ENCODE assay signal across 1 cellular context in the genomic region with DNA sequence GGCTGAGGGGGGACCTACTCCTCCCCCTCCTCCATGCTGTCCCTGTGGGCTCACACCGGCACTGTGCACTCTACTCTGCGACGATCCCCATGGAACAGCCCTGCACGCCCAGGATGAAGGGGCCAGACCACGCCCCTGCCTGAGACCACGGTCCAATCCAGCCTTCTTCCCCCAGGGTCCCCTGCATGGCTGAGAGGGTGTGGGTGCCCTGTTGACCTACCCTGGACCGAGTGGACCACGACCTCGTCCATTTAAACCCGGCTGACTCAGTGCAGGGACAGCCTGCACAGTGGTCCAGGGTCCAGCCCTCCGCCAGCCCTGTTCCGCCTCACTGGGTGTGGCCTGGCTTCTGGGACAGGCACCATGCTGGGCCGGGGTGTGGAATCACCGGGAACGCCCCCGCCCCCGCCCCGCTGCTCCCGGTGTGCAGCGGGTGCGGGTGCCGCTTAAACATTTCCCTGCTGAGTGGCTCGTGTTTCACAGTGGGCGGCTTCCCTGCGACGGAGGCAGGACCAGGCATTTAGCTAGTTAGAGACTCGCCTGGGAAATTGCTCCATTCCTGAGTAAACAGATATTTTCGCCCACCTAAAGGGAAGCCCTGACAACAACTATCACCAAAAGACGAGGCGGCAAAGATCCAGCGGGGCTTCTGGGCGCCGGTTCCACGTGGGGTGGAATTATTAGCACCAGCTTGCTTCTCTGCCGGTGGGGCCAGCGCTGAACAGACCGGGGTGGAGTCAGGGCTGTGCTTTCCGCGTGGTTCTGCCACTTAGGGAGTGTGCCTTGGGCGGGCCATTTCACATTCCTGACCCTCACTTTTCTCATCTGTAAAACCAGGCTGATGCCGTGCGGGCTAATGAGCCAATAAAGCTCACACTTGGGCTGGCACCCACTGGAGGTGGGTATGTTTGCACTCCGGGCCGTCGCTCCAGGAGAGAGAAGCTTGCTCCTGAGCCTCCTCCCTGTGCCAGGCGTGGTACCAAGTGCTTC.
TF ChIP-seq lines count a peak whose summit lies in the region.

No MANE protein-coding gene starts in this region.

TF ChIP-seq in HepG2, 621 proteins besides CTCF, POLR2A, EP300 and RAD21 (continued from another document and continues in another):
- TF ChIP-seq, protein P1, sequence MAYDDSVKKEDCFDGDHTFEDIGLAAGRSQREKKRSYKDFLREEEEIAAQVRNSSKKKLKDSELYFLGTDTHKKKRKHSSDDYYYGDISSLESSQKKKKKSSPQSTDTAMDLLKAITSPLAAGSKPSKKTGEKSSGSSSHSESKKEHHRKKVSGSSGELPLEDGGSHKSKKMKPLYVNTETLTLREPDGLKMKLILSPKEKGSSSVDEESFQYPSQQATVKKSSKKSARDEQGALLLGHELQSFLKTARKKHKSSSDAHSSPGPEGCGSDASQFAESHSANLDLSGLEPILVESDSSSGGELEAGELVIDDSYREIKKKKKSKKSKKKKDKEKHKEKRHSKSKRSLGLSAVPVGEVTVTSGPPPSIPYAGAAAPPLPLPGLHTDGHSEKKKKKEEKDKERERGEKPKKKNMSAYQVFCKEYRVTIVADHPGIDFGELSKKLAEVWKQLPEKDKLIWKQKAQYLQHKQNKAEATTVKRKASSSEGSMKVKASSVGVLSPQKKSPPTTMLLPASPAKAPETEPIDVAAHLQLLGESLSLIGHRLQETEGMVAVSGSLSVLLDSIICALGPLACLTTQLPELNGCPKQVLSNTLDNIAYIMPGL (CRISPR knock-in tag; IDR thresholded peaks at IDR 0.05; ENCODE audit: borderline replicate concordance in 1 of 2, low read depth in 1 of 2), result 0 out of 4 replicates have a peak, but pooled peaks of 1 of the 2 experiments have one; percentile 24
- TF ChIP-seq SP140L (CRISPR knock-in tag; IDR thresholded peaks at IDR 0.05; ENCODE audit: borderline replicate concordance) (no peak), ZFY (CRISPR knock-in tag; IDR thresholded peaks at IDR 0.05) (0 out of 2 replicates have a peak, but pooled peaks have one; percentile 32), SALL1 (CRISPR knock-in tag; IDR thresholded peaks at IDR 0.05) (peak; percentile 90), HDAC1 (CRISPR knock-in tag; IDR thresholded peaks at IDR 0.05) (peak; percentile 92), FOXK1 (CRISPR knock-in tag; IDR thresholded peaks at IDR 0.05; ENCODE audit: borderline replicate concordance, low read depth) (peak; percentile 31; the same call in 1 of the 2 replicates), ZNF660 (CRISPR knock-in tag; IDR thresholded peaks at IDR 0.05; ENCODE audit: borderline replicate concordance, low read depth) (no peak), DNMT1 (CRISPR knock-in tag; IDR thresholded peaks at IDR 0.05) (0 out of 2 replicates have a peak, but pooled peaks have one; percentile 42), AGO2 (optimal IDR thresholded peaks at IDR 0.05; ENCODE audit: low read depth, low read length) (peak; percentile 96), SAFB2 (CRISPR knock-in tag; IDR thresholded peaks at IDR 0.05; ENCODE audit: borderline replicate concordance, low read depth) (peak; percentile 91), MXI1 (IDR thresholded peaks at IDR 0.05; ENCODE audit: borderline replicate concordance, low read depth, low read length) (peak; percentile 41; the same call in 1 of the 3 replicates), ZFX (CRISPR knock-in tag; IDR thresholded peaks at IDR 0.05; ENCODE audit: low read depth) (peak; percentile 40; the same call in 1 of the 2 replicates), NCOA5 (CRISPR knock-in tag; IDR thresholded peaks at IDR 0.05) (peak; percentile 82; the same call in 1 of the 2 replicates), ZNF263 (CRISPR knock-in tag; IDR thresholded peaks at IDR 0.05) (peak; percentile 35; the same call in 1 of the 2 replicates), GATAD2A (CRISPR knock-in tag; IDR thresholded peaks at IDR 0.05) (peak; percentile 78), CHD2 (IDR thresholded peaks at IDR 0.05; ENCODE audit: low read depth, low read length) (no peak), POLR2AphosphoS5 (IDR thresholded peaks at IDR 0.05; ENCODE audit: low read depth, low read length) (peak; percentile 36; the same call in 1 of the 2 replicates), ZKSCAN1 (IDR thresholded peaks at IDR 0.05; ENCODE audit: low read length) (peak; percentile 82), MED1 (CRISPR knock-in tag; IDR thresholded peaks at IDR 0.05) (peak; percentile 82), HNF4A (CRISPR knock-in tag; IDR thresholded peaks at IDR 0.05) (peak; percentile 98), XRCC5 (optimal IDR thresholded peaks at IDR 0.05; ENCODE audit: low read length) (peak; percentile 56), ZMYM3 (CRISPR knock-in tag; IDR thresholded peaks at IDR 0.05) (peak; percentile 80), ZNF781 (CRISPR knock-in tag; IDR thresholded peaks at IDR 0.05; ENCODE audit: borderline replicate concordance, not compliant biosample characterization) (peak; percentile 35), ZNF331 (CRISPR knock-in tag; IDR thresholded peaks at IDR 0.05) (peak; percentile 74), KLF12 (CRISPR knock-in tag; IDR thresholded peaks at IDR 0.05; ENCODE audit: borderline replicate concordance) (peak; percentile 96), MEF2D (CRISPR knock-in tag; IDR thresholded peaks at IDR 0.05) (peak; percentile 49; the same call in 1 of the 2 replicates), ZNF451 (CRISPR knock-in tag; IDR thresholded peaks at IDR 0.05) (peak; percentile 64; the same call in 1 of the 2 replicates), TARDBP (CRISPR knock-in tag; IDR thresholded peaks at IDR 0.05) (peak; percentile 93; the same call in 1 of the 2 replicates), CEBPG (CRISPR knock-in tag; IDR thresholded peaks at IDR 0.05) (peak; percentile 43), GATAD1 (CRISPR knock-in tag; IDR thresholded peaks at IDR 0.05) (0 out of 2 replicates have a peak, but pooled peaks have one; percentile 21), FOXO1 (CRISPR knock-in tag; IDR thresholded peaks at IDR 0.05) (peak; percentile 89)
- TF ChIP-seq, protein P2, sequence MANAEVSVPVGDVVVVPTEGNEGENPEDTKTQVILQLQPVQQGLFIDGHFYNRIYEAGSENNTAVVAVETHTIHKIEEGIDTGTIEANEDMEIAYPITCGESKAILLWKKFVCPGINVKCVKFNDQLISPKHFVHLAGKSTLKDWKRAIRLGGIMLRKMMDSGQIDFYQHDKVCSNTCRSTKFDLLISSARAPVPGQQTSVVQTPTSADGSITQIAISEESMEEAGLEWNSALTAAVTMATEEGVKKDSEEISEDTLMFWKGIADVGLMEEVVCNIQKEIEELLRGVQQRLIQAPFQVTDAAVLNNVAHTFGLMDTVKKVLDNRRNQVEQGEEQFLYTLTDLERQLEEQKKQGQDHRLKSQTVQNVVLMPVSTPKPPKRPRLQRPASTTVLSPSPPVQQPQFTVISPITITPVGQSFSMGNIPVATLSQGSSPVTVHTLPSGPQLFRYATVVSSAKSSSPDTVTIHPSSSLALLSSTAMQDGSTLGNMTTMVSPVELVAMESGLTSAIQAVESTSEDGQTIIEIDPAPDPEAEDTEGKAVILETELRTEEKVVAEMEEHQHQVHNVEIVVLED (CRISPR knock-in tag; IDR thresholded peaks at IDR 0.05; ENCODE audit: borderline replicate concordance), result peak; percentile 59
- TF ChIP-seq, protein P3, sequence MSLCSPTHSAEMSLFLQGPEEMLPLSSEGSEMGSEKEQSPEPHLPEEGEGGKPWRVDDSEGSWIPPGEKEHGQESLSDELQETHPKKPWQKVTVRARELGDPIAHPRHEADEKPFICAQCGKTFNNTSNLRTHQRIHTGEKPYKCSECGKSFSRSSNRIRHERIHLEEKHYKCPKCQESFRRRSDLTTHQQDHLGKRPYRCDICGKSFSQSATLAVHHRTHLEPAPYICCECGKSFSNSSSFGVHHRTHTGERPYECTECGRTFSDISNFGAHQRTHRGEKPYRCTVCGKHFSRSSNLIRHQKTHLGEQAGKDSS (CRISPR knock-in tag; IDR thresholded peaks at IDR 0.05; ENCODE audit: borderline replicate concordance, low read depth), result peak; percentile 31; the same call in 1 of the 2 replicates
- TF ChIP-seq, protein P4, sequence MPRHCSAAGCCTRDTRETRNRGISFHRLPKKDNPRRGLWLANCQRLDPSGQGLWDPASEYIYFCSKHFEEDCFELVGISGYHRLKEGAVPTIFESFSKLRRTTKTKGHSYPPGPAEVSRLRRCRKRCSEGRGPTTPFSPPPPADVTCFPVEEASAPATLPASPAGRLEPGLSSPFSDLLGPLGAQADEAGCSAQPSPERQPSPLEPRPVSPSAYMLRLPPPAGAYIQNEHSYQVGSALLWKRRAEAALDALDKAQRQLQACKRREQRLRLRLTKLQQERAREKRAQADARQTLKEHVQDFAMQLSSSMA (CRISPR knock-in tag; IDR thresholded peaks at IDR 0.05), result 0 out of 2 replicates have a peak, but pooled peaks have one; percentile 54
- TF ChIP-seq, protein P5, sequence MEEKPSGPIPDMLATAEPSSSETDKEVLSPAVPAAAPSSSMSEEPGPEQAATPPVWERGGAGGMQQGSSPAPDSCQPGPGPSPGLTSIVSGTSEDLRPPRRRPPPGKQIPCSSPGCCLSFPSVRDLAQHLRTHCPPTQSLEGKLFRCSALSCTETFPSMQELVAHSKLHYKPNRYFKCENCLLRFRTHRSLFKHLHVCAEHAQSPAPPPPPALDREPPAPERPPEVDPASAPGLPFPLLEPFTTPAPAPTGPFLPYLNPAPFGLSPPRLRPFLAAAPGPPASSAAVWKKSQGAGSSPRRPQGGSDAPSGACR (CRISPR knock-in tag; IDR thresholded peaks at IDR 0.05), result peak; percentile 68; the same call in 1 of the 2 replicates
- TF ChIP-seq, protein P6, sequence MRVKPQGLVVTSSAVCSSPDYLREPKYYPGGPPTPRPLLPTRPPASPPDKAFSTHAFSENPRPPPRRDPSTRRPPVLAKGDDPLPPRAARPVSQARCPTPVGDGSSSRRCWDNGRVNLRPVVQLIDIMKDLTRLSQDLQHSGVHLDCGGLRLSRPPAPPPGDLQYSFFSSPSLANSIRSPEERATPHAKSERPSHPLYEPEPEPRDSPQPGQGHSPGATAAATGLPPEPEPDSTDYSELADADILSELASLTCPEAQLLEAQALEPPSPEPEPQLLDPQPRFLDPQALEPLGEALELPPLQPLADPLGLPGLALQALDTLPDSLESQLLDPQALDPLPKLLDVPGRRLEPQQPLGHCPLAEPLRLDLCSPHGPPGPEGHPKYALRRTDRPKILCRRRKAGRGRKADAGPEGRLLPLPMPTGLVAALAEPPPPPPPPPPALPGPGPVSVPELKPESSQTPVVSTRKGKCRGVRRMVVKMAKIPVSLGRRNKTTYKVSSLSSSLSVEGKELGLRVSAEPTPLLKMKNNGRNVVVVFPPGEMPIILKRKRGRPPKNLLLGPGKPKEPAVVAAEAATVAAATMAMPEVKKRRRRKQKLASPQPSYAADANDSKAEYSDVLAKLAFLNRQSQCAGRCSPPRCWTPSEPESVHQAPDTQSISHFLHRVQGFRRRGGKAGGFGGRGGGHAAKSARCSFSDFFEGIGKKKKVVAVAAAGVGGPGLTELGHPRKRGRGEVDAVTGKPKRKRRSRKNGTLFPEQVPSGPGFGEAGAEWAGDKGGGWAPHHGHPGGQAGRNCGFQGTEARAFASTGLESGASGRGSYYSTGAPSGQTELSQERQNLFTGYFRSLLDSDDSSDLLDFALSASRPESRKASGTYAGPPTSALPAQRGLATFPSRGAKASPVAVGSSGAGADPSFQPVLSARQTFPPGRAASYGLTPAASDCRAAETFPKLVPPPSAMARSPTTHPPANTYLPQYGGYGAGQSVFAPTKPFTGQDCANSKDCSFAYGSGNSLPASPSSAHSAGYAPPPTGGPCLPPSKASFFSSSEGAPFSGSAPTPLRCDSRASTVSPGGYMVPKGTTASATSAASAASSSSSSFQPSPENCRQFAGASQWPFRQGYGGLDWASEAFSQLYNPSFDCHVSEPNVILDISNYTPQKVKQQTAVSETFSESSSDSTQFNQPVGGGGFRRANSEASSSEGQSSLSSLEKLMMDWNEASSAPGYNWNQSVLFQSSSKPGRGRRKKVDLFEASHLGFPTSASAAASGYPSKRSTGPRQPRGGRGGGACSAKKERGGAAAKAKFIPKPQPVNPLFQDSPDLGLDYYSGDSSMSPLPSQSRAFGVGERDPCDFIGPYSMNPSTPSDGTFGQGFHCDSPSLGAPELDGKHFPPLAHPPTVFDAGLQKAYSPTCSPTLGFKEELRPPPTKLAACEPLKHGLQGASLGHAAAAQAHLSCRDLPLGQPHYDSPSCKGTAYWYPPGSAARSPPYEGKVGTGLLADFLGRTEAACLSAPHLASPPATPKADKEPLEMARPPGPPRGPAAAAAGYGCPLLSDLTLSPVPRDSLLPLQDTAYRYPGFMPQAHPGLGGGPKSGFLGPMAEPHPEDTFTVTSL (CRISPR knock-in tag; IDR thresholded peaks at IDR 0.05; ENCODE audit: borderline replicate concordance), result peak; percentile 65
- TF ChIP-seq, protein P7, sequence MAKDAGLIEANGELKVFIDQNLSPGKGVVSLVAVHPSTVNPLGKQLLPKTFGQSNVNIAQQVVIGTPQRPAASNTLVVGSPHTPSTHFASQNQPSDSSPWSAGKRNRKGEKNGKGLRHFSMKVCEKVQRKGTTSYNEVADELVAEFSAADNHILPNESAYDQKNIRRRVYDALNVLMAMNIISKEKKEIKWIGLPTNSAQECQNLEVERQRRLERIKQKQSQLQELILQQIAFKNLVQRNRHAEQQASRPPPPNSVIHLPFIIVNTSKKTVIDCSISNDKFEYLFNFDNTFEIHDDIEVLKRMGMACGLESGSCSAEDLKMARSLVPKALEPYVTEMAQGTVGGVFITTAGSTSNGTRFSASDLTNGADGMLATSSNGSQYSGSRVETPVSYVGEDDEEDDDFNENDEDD (CRISPR knock-in tag; IDR thresholded peaks at IDR 0.05; ENCODE audit: borderline replicate concordance), result peak; percentile 58; the same call in 1 of the 2 replicates
- TF ChIP-seq, protein P8, sequence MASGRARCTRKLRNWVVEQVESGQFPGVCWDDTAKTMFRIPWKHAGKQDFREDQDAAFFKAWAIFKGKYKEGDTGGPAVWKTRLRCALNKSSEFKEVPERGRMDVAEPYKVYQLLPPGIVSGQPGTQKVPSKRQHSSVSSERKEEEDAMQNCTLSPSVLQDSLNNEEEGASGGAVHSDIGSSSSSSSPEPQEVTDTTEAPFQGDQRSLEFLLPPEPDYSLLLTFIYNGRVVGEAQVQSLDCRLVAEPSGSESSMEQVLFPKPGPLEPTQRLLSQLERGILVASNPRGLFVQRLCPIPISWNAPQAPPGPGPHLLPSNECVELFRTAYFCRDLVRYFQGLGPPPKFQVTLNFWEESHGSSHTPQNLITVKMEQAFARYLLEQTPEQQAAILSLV (CRISPR knock-in tag; IDR thresholded peaks at IDR 0.05; ENCODE audit: borderline replicate concordance), result peak; percentile 41; the same call in 1 of the 2 replicates
- TF ChIP-seq, protein P9, sequence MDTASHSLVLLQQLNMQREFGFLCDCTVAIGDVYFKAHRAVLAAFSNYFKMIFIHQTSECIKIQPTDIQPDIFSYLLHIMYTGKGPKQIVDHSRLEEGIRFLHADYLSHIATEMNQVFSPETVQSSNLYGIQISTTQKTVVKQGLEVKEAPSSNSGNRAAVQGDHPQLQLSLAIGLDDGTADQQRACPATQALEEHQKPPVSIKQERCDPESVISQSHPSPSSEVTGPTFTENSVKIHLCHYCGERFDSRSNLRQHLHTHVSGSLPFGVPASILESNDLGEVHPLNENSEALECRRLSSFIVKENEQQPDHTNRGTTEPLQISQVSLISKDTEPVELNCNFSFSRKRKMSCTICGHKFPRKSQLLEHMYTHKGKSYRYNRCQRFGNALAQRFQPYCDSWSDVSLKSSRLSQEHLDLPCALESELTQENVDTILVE (CRISPR knock-in tag; IDR thresholded peaks at IDR 0.05), result 0 out of 2 replicates have a peak, but pooled peaks have one; percentile 45
